Comparison of ENCODE assay signal across 15 cellular contexts in genomic region chr18:49997468-49998045, GRCh38.
DNase-seq lines count a peak whose midpoint lies in the region; ATAC-seq and TF ChIP-seq lines count a peak whose summit lies in the region.
"Had no signal": no experiment of that assay in that cellular context is flagged by ENCODE, and none has a peak within 500 bp of the region (broad histone marks: within the 10 kb centered on the region; RNA-seq: fewer than 3 reads in every experiment).

No MANE protein-coding gene starts in this region.

- 24% methylated on average over 7 of the region's 7 CpGs for WGBS in right cardiac atrium

- no peaks in the 10 kb centered on the region for H3K36me3 ChIP-seq in left ventricle myocardium inferior
- H3K36me3 ChIP-seq: BLaER1 treated with 17β-estradiol and CSF1 and Interleukin-3, amounts not matched to agents 10 nM and 100 nM had no signal

- H3K4me3 ChIP-seq in left ventricle myocardium inferior (no peak overlapping the region), right cardiac atrium (ENCODE audit: low read length) (no peak overlapping the region)
- H3K4me3 ChIP-seq: BLaER1 treated with 17β-estradiol and CSF1 and Interleukin-3, amounts not matched to agents 10 nM and 100 nM; GM12878 had no signal

- TF ChIP-seq CTCF in left ventricle myocardium inferior (IDR thresholded peaks at IDR 0.05; ENCODE audit: borderline replicate concordance) = no peak

- DNase-seq in Right ventricle myocardium superior (no peak), left ventricle myocardium inferior (no peak), NCI-H69 (lab: John Stamatoyannopoulos, UW) (peak; percentile 84), right cardiac atrium (no peak), HT-29 (ENCODE audit: low spot score) (no peak)
- no peak for DNase-seq in stimulated activated CD4-positive, alpha-beta T cell treated with anti-CD3 and anti-CD28 coated beads, Interleukin-2, amount 100 ng/mL, for 24 hours
- DNase-seq in activated CD8-positive, alpha-beta memory T cell treated with anti-CD3 and anti-CD28 coated beads, Interleukin-2, amount 50 U/mL, for 4 hours = no peak
- DNase-seq: Calu3; CD8-positive, alpha-beta T cell; DND-41; EL; HCEC 1CT had no signal

- intact Hi-C loops in Right ventricle myocardium superior (cut with DNase I) = no loop called here
- intact Hi-C loops in left ventricle myocardium inferior (cut with micrococcal nuclease) = no loop called here
- intact Hi-C loops in right cardiac atrium (cut with DNase I) = loop anchor here in 1 of 4 donors (10.0 kb wide), 1 partner anchor 63 kb away; no protein-coding TSS in a partner anchor

- H3K27me3 ChIP-seq in left ventricle myocardium inferior (ENCODE audit: low read depth) = peaks cover 72% of the 10 kb centered on the region
- no peaks in the 10 kb centered on the region for H3K27me3 ChIP-seq in right cardiac atrium (ENCODE audit: control insufficient read depth, insufficient read depth)
- H3K27me3 ChIP-seq: BLaER1 treated with 17β-estradiol and CSF1 and Interleukin-3, amounts not matched to agents 10 nM and 100 nM had no signal

- H3K4me1 ChIP-seq in left ventricle myocardium inferior (peaks cover 6% of the 10 kb centered on the region), right cardiac atrium (ENCODE audit: control insufficient read depth, insufficient read depth, low read length) (peaks cover 3% of the 10 kb centered on the region)
- H3K4me1 ChIP-seq: BLaER1 treated with 17β-estradiol and CSF1 and Interleukin-3, amounts not matched to agents 10 nM and 100 nM had no signal

- peaks cover 7% of the 10 kb centered on the region for H3K9me3 ChIP-seq in left ventricle myocardium inferior (replicated peaks)
- no peaks in the 10 kb centered on the region for H3K9me3 ChIP-seq in right cardiac atrium (ENCODE audit: control insufficient read depth, low read length)

- ATAC-seq in Right ventricle myocardium superior (ENCODE audit: poor library complexity) = peak; percentile 34
- ATAC-seq in right cardiac atrium = peak; percentile 43 to 57
- ATAC-seq: CD8-positive, alpha-beta T cell; GM12878; HepG2 had no signal

- no peak overlapping the region for H3K27ac ChIP-seq in left ventricle myocardium inferior (replicated peaks)
- no peak overlapping the region for H3K27ac ChIP-seq in right cardiac atrium (ENCODE audit: low read length)
- H3K27ac ChIP-seq: BLaER1 treated with 17β-estradiol and CSF1 and Interleukin-3, amounts not matched to agents 10 nM and 100 nM had no signal
